In genomic region chr5:137621306-137621705, GRCh38 we compare ENCODE assay signal across 16 cellular contexts.
DNase-seq lines count a peak whose midpoint lies in the region; ATAC-seq and TF ChIP-seq lines count a peak whose summit lies in the region.
"Had no signal": no experiment of that assay in that cellular context is flagged by ENCODE, and none has a peak within 500 bp of the region (broad histone marks: within the 10 kb centered on the region; RNA-seq: fewer than 3 reads in every experiment).

No MANE protein-coding gene starts in this region.

- intact Hi-C loops in left ventricle myocardium inferior (cut with micrococcal nuclease): no loop called here
- intact Hi-C loops in Right ventricle myocardium superior (cut with DNase I): no loop called here
- intact Hi-C loops in psoas muscle (cut with DNase I): loop anchor here in 1 of 2 donors (10.0 kb wide), 1 partner anchor 203 kb away; no protein-coding TSS in a partner anchor
- intact Hi-C loops in aorta (cut with DNase I): loop anchor here in 1 of 2 donors (10.0 kb wide), 1 partner anchor 203 kb away; no protein-coding TSS in a partner anchor
- intact Hi-C loops in uterus (cut with DNase I; ENCODE audit: low total_unique reads): no loop called here

- H3K4me1 ChIP-seq in left ventricle myocardium inferior (peaks cover 69% of the 10 kb centered on the region), psoas muscle (peaks cover 32% of the 10 kb centered on the region), aorta (ENCODE audit: control insufficient read depth in 1 of 2, insufficient read depth in 2 of 2, low read length in 2 of 2) (peaks cover 5 to 15% of the 10 kb centered on the region in 2 donors), uterus (no peaks in the 10 kb centered on the region)

- H3K4me3 ChIP-seq in left ventricle myocardium inferior: no peak overlapping the region
- H3K4me3 ChIP-seq in psoas muscle: no peak overlapping the region
- no peak overlapping the region for H3K4me3 ChIP-seq in aorta (ENCODE audit: low read length in 2 of 2)
- no peak overlapping the region for H3K4me3 ChIP-seq in uterus

- H3K9me3 ChIP-seq in left ventricle myocardium inferior (replicated peaks): no peaks in the 10 kb centered on the region
- no peaks in the 10 kb centered on the region for H3K9me3 ChIP-seq in psoas muscle
- no peaks in the 10 kb centered on the region for H3K9me3 ChIP-seq in aorta (ENCODE audit: control insufficient read depth, low read length)
- no peaks in the 10 kb centered on the region for H3K9me3 ChIP-seq in uterus

- TF ChIP-seq POLR2A in uterus (IDR thresholded peaks at IDR 0.05): no peak

- TF ChIP-seq CTCF in left ventricle myocardium inferior (IDR thresholded peaks at IDR 0.05; ENCODE audit: borderline replicate concordance) (no peak), psoas muscle (IDR thresholded peaks at IDR 0.05) (no peak), uterus (IDR thresholded peaks at IDR 0.05) (no peak)

- ATAC-seq in Right ventricle myocardium superior (ENCODE audit: poor library complexity) (no peak), psoas muscle (peak in 1 of 4 donors; percentile 24), aorta (ENCODE audit: low FRiP score) (no peak), HG03439 (IDR thresholded peaks at IDR 0.05; ENCODE audit: unreplicated experiment) (no peak), GM21360 (IDR thresholded peaks at IDR 0.05; ENCODE audit: unreplicated experiment) (no peak)

- H3K27me3 ChIP-seq in left ventricle myocardium inferior (ENCODE audit: low read depth): no peaks in the 10 kb centered on the region
- H3K27me3 ChIP-seq in psoas muscle (ENCODE audit: insufficient read depth in 3 of 3, low read length in 2 of 3): no peaks in the 10 kb centered on the region
- no peaks in the 10 kb centered on the region for H3K27me3 ChIP-seq in aorta (ENCODE audit: control insufficient read depth in 1 of 2, insufficient read depth in 2 of 2, low read length in 1 of 2)
- no peaks in the 10 kb centered on the region for H3K27me3 ChIP-seq in uterus

- H3K27ac ChIP-seq in left ventricle myocardium inferior (replicated peaks): peak overlapping the region; percentile 93
- peak overlapping the region; percentile 75 for H3K27ac ChIP-seq in epithelial cell of prostate
- peak overlapping the region; percentile 93 for H3K27ac ChIP-seq in psoas muscle
- peak overlapping the region; percentile 79 to 99 for H3K27ac ChIP-seq in aorta (ENCODE audit: low read depth in 1 of 2, low read length in 2 of 2)
- no peak overlapping the region for H3K27ac ChIP-seq in uterus
- H3K27ac ChIP-seq: C4-2B, HL-60 had no signal

- no peak for DNase-seq in left ventricle myocardium inferior
- DNase-seq in Right ventricle myocardium superior: no peak
- no peak for DNase-seq in epithelial cell of prostate (ENCODE audit: low read depth, low spot score)
- DNase-seq in psoas muscle: no peak
- no peak for DNase-seq in aorta
- DNase-seq in uterus: no peak
- DNase-seq: DMS153, H9, NCI-H1436 treated with DMSO at 0.1 percent for 48 hours, NCI-H2227 treated with DMSO at 0.1 percent for 48 hours, NCI-H526, OCI-M1 had no signal

- H3K36me3 ChIP-seq in left ventricle myocardium inferior (peaks cover 3% of the 10 kb centered on the region), psoas muscle (ENCODE audit: insufficient read depth in 1 of 2, low read depth in 1 of 2) (no peaks in the 10 kb centered on the region), aorta (ENCODE audit: control insufficient read depth in 1 of 2, insufficient read depth in 2 of 2, low read length in 1 of 2) (no peaks in the 10 kb centered on the region), uterus (no peaks in the 10 kb centered on the region)

- WGBS in psoas muscle, 3 donors: 44 to 54% (median 44%) methylated on average over 3 of the region's 3 CpGs
- WGBS in aorta, 2 donors: 32% methylated on average over 3 of the region's 3 CpGs

Comparison
In these comparisons a context has a peak if more than half of its experiments do, and no peak if none do; other contexts are left out.
1. H3K27ac ChIP-seq: peak in left ventricle myocardium inferior (single experiment), epithelial cell of prostate (single experiment), psoas muscle (single experiment) and aorta (2 of 2); none in uterus (0 of 2).